Comparison of ENCODE assay signal across 10 cellular contexts in genomic region chr1:109502368-109502851, GRCh38. TPM values are rescaled to one million over a fixed set of nuclear protein-coding genes. Genes with fewer than 3 reads are reported as not detected.
DNase-seq lines count a peak whose midpoint lies in the region; ATAC-seq, FAIRE-seq and TF ChIP-seq lines count a peak whose summit lies in the region.
"Had no signal": no experiment of that assay in that cellular context is flagged by ENCODE, and none has a peak within 500 bp of the region (broad histone marks: within the 10 kb centered on the region; RNA-seq: fewer than 3 reads in every experiment).

No MANE protein-coding gene starts in this region.

- H3K27ac Mint-ChIP-seq in stimulated activated memory B cell treated with anti-CD40 and anti-IgM and Interleukin-4, amounts not matched to agents 10 μg/mL and 1 μg/mL and 100 μg/mL, for 72 hours: no peak overlapping the region
- H3K27ac Mint-ChIP-seq: memory B cell had no signal

- peaks cover 4% of the 10 kb centered on the region; the same call in 1 of the 2 replicates for H3K79me2 ChIP-seq in Loucy (ENCODE audit: insufficient read depth, low read length)
- H3K79me2 ChIP-seq in K562 (ENCODE audit: control insufficient read depth, insufficient read depth, low read length): no peaks in the 10 kb centered on the region

- no peak for TF ChIP-seq RAD21 in K562 (CRISPR knock-in tag; conservative IDR thresholded peaks at IDR 0.05 in 1 of 2, IDR thresholded peaks at IDR 0.05 in 1 of 2)

- FAIRE-seq in K562 (lab: Jason Lieb, UNC): peak; percentile 78

- TF ChIP-seq CTCF in Loucy (conservative IDR thresholded peaks at IDR 0.05; ENCODE audit: low read length) (no peak), K562 (IDR thresholded peaks at IDR 0.05 in 2 of 3, conservative IDR thresholded peaks at IDR 0.05 in 1 of 3; ENCODE audit: insufficient read depth in 2 of 3, low read depth in 1 of 3, low read length in 3 of 3) (no peak)

- in situ Hi-C loops in K562 (cut with MboI): no loop called here

- H3K27me3 Mint-ChIP-seq in stimulated activated memory B cell treated with anti-CD40 and anti-IgM and Interleukin-4, amounts not matched to agents 10 μg/mL and 1 μg/mL and 100 μg/mL, for 72 hours: no peaks in the 10 kb centered on the region
- H3K27me3 Mint-ChIP-seq: brain, memory B cell had no signal

- H3K36me3 ChIP-seq in Loucy (ENCODE audit: insufficient read depth, low read length) (no peaks in the 10 kb centered on the region; the same call in 1 of the 2 replicates), K562 (ENCODE audit: control insufficient read depth, insufficient read depth, low read length) (peaks cover 9% of the 10 kb centered on the region; the same call in 1 of the 3 replicates)

- peak; percentile 42 for DNase-seq in activated CD4-positive, alpha-beta T cell treated with anti-CD3 and anti-CD28 coated beads for 48 hours
- peak in 2 of 4 experiments; percentile 45 to 61 for DNase-seq in K562 (ENCODE audit: extremely low read depth in 1 of 4, low spot score in 3 of 4)
- DNase-seq in stimulated activated naive CD4-positive, alpha-beta T cell treated with Interleukin-2 at 50 U/mL for 16 hours (lab: John Stamatoyannopoulos, UW): peak; percentile 38
- DNase-seq in HEK293T (ENCODE audit: extremely low spot score): no peak
- DNase-seq in HCEC 1CT: no peak
- DNase-seq: hippocampal formation had no signal

- WGBS in K562 (ENCODE audit: insufficient coverage, low coverage, missing lambda C conversion rate): 45% methylated on average over 3 of the region's 3 CpGs

- H3K27ac ChIP-seq in K562 (ENCODE audit: extremely low read depth, low read depth, low read length): no peak overlapping the region

- peaks cover 34% of the 10 kb centered on the region for H3K4me1 ChIP-seq in Loucy (ENCODE audit: insufficient read depth, low read length, poor library complexity, severe bottlenecking)
- peaks cover 12 to 31% of the 10 kb centered on the region in 2 experiments for H3K4me1 ChIP-seq in K562 (replicated peaks in 1 of 2; ENCODE audit: control insufficient read depth in 2 of 2, insufficient read depth in 2 of 2, low read length in 2 of 2)

- peaks cover 10% of the 10 kb centered on the region for H3K36me3 Mint-ChIP-seq in stimulated activated memory B cell treated with anti-CD40 and anti-IgM and Interleukin-4, amounts not matched to agents 10 μg/mL and 1 μg/mL and 100 μg/mL, for 72 hours
- H3K36me3 Mint-ChIP-seq: memory B cell had no signal

- H3K9me3 ChIP-seq in Loucy (ENCODE audit: insufficient read depth, low read depth, low read length) (no peaks in the 10 kb centered on the region), K562 (replicated peaks; ENCODE audit: control insufficient read depth, insufficient read depth, low read depth, low read length) (no peaks in the 10 kb centered on the region)

- POLR2A ChIA-PET in K562 (lab: Yijun Ruan, JAX): interaction anchor here (0.6 to 3.1 kb wide), 13 partner anchors 9 to 783 kb away, joined by 3 to 17 read pairs (median 3); partner anchors contain the start of genes CYB561D1 and GNAI3
- POLR2A ChIA-PET in HEK293T (lab: Yijun Ruan, JAX): no interaction called here

- H3F3A ChIP-seq in Loucy (ENCODE audit: low read depth): no peaks in the 10 kb centered on the region

- no peak for TF ChIP-seq POLR2A in K562 (conservative IDR thresholded peaks at IDR 0.05)

- H3K4me2 ChIP-seq in Loucy (ENCODE audit: low read depth, low read length, poor library complexity, severe bottlenecking) (peak overlapping the region; percentile 58), K562 (ENCODE audit: insufficient read depth, low read length) (no peak overlapping the region)

- H4K20me1 ChIP-seq in Loucy (ENCODE audit: insufficient read depth, low read length, poor library complexity, severe bottlenecking): no peaks in the 10 kb centered on the region
- 0 out of 2 replicates have a peak, but pooled peaks cover 2% of the 10 kb centered on the region for H4K20me1 ChIP-seq in K562 (replicated peaks; ENCODE audit: control insufficient read depth, insufficient read depth, low read length)

- TF ChIP-seq EP300 in K562 (IDR thresholded peaks at IDR 0.05; ENCODE audit: low read length): no peak

- H3K4me3 Mint-ChIP-seq in stimulated activated memory B cell treated with anti-CD40 and anti-IgM and Interleukin-4, amounts not matched to agents 10 μg/mL and 1 μg/mL and 100 μg/mL, for 72 hours: no peak overlapping the region
- H3K4me3 Mint-ChIP-seq: memory B cell had no signal

- H3K4me1 Mint-ChIP-seq in stimulated activated memory B cell treated with anti-CD40 and anti-IgM and Interleukin-4, amounts not matched to agents 10 μg/mL and 1 μg/mL and 100 μg/mL, for 72 hours: peaks cover 30% of the 10 kb centered on the region

- no TSS peak for BruUV-seq in K562 (replicated peaks; lab: Mats Ljungman, UMichigan)

- H3K27me3 ChIP-seq in Loucy (ENCODE audit: insufficient read depth, low read length, poor library complexity, severe bottlenecking): no peaks in the 10 kb centered on the region
- peaks cover 1 to 10% of the 10 kb centered on the region in 2 experiments; a peak in 4 of 5 replicates for H3K27me3 ChIP-seq in K562 (ENCODE audit: control insufficient read depth in 2 of 2, insufficient read depth in 2 of 2, low read length in 2 of 2)

- H3K9me3 Mint-ChIP-seq in stimulated activated memory B cell treated with anti-CD40 and anti-IgM and Interleukin-4, amounts not matched to agents 10 μg/mL and 1 μg/mL and 100 μg/mL, for 72 hours: no peaks in the 10 kb centered on the region
- H3K9me3 Mint-ChIP-seq: brain, memory B cell had no signal

- no peaks in the 10 kb centered on the region for H3K9me2 ChIP-seq in Loucy (replicated peaks; ENCODE audit: low read depth, low read length)

- intact Hi-C loops in K562 (cut with micrococcal nuclease): no loop called here

- CTCF ChIA-PET in K562 (lab: Yijun Ruan, JAX; ENCODE audit: low intra/inter-chr PET ratio) (interaction anchor here (0.6 to 6.4 kb wide), 2 partner anchors 29 to 343 kb away, joined by 3 to 84 read pairs; no protein-coding TSS in a partner anchor), HEK293T (lab: Yijun Ruan, JAX) (interaction anchor here (1.5 kb wide), 1 partner anchor 12 kb away, joined by 4 read pairs; no protein-coding TSS in a partner anchor)

- H3K4me3 ChIP-seq in Loucy (ENCODE audit: low read length, poor library complexity, severe bottlenecking): peak overlapping the region; percentile 21
- no peak overlapping the region for H3K4me3 ChIP-seq in K562

- H2AFZ ChIP-seq in Loucy (ENCODE audit: low read length): no peak overlapping the region
- no peak overlapping the region for H2AFZ ChIP-seq in K562 (ENCODE audit: low read depth, low read length)

- ATAC-seq in K562: peak; percentile 39
- ATAC-seq in stimulated activated memory B cell treated with anti-CD40 and anti-IgM and Interleukin-4, amounts not matched to agents 10 μg/mL and 1 μg/mL and 100 μg/mL, for 72 hours: no peak

- H3K9ac ChIP-seq in Loucy (ENCODE audit: low read depth, low read length, poor library complexity, severe bottlenecking) (peak overlapping the region; percentile 30), K562 (ENCODE audit: insufficient read depth in 1 of 2, low read depth in 2 of 2, low read length in 2 of 2) (no peak overlapping the region)

- H3K9me1 ChIP-seq in K562 (ENCODE audit: control insufficient read depth, insufficient read depth, low read length): no peaks in the 10 kb centered on the region

RNA-seq across cellular contexts. Expression of gene AMIGO1, which starts 7.1 kb away (rescaled TPM):
- 0.69 and 0.83 TPM in 2 replicates for total RNA-seq in K562 (2011; cell fraction: chromatin; rRNA removed; ENCODE audit: low replicate concordance)
- 0.39 and 0.83 TPM in 2 replicates for total RNA-seq in K562 (2011; cell fraction: nucleolus; rRNA removed)
- 1.0 and 1.2 TPM in 2 replicates for total RNA-seq in K562 (2011; cell fraction: nucleoplasm; rRNA removed)
- total RNA-seq in K562 (2014; rRNA removed): 0.78 and 1.00 TPM in 2 replicates
- total RNA-seq in K562 (2014; rRNA removed; fragmentation: Illumina TruSeq; extraction: Trizol): 0.67 and 0.69 TPM in 2 replicates
- total RNA-seq in K562 (2015; rRNA removed; fragmentation: Illumina TruSeq; extraction: Trizol): 0.53 and 0.54 TPM in 2 replicates
- total RNA-seq in K562 (2021): 0.72 and 1.0 TPM in 2 replicates
- 0.33 and 0.46 TPM in 2 replicates for polyA plus RNA-seq in K562 (2011; rRNA removed)
- polyA plus RNA-seq in K562 (2011; cell fraction: cytosol; rRNA removed): 0.50 and 0.70 TPM in 2 replicates
- 0.46 and 0.54 TPM in 2 replicates for polyA plus RNA-seq in K562 (2011; cell fraction: nucleus; rRNA removed)
- 0.68 and 0.84 TPM in 2 replicates for polyA plus RNA-seq in K562 (2012)
- 0.76 and 0.83 TPM in 2 replicates for polyA plus RNA-seq in K562 (2014; fragmentation: Illumina TruSeq; extraction: Trizol)
- polyA plus RNA-seq in K562 (2014; fragmentation: Nextera tagmentation; extraction: Ambion mirVana): under 1 TPM; 0.24 to 0.31 TPM
- polyA plus RNA-seq in K562 (2014; rRNA removed): 0.45 and 0.71 TPM in 2 replicates
- polyA minus RNA-seq in K562 (2011; rRNA and poly(A)+ RNA removed): 0.39 and 0.56 TPM in 2 replicates
- polyA minus RNA-seq in K562 (2011; cell fraction: cytosol; rRNA and poly(A)+ RNA removed): 0.36 and 0.48 TPM in 2 replicates
- 0.27 and 0.67 TPM in 2 replicates for polyA minus RNA-seq in K562 (2011; cell fraction: nucleus; rRNA and poly(A)+ RNA removed)

RNA-seq across cellular contexts. Expression of gene CYB561D1, which starts 8.5 kb away (rescaled TPM):
- 10.5 and 21.1 TPM in 2 replicates for total RNA-seq in K562 (2011; cell fraction: chromatin; rRNA removed; ENCODE audit: low replicate concordance)
- total RNA-seq in K562 (2011; cell fraction: nucleolus; rRNA removed): 13.8 and 15.2 TPM in 2 replicates
- 15.0 and 15.6 TPM in 2 replicates for total RNA-seq in K562 (2011; cell fraction: nucleoplasm; rRNA removed)
- total RNA-seq in K562 (2014; rRNA removed) (1.8 and 2.6 TPM in 2 replicates), K562 (2014; rRNA removed; fragmentation: Illumina TruSeq; extraction: Trizol) (2.6 and 3.2 TPM in 2 replicates), K562 (2015; rRNA removed; fragmentation: Illumina TruSeq; extraction: Trizol) (3.1 and 3.5 TPM in 2 replicates), K562 (2021) (5.9 and 7.2 TPM in 2 replicates)
- polyA plus RNA-seq in K562 (2011; rRNA removed) (6.8 and 8.7 TPM in 2 replicates), K562 (2014; fragmentation: Illumina TruSeq; extraction: Trizol) (4.0 and 4.6 TPM in 2 replicates), K562 (2014; fragmentation: Nextera tagmentation; extraction: Ambion mirVana) (under 1 TPM; 0.71 to 0.72 TPM), K562 (2014; rRNA removed) (4.9 and 5.5 TPM in 2 replicates)
- 9.0 and 11.4 TPM in 2 replicates for polyA plus RNA-seq in K562 (2011; cell fraction: cytosol; rRNA removed)
- 13.7 and 16.3 TPM in 2 replicates for polyA plus RNA-seq in K562 (2011; cell fraction: nucleus; rRNA removed)
- polyA plus RNA-seq in K562 (2012): 5.5 and 9.8 TPM in 2 replicates
- polyA minus RNA-seq in K562 (2011; rRNA and poly(A)+ RNA removed): 3.8 and 4.1 TPM in 2 replicates
- polyA minus RNA-seq in K562 (2011; cell fraction: cytosol; rRNA and poly(A)+ RNA removed): 2.4 and 2.7 TPM in 2 replicates
- polyA minus RNA-seq in K562 (2011; cell fraction: nucleus; rRNA and poly(A)+ RNA removed): 5.5 and 8.4 TPM in 2 replicates

RNA-seq across cellular contexts. Expression of gene ATXN7L2, which starts 18.7 kb away (rescaled TPM):
- total RNA-seq in K562 (2011; cell fraction: chromatin; rRNA removed; ENCODE audit: low replicate concordance): 13.4 and 39.5 TPM in 2 replicates
- total RNA-seq in K562 (2011; cell fraction: nucleolus; rRNA removed): 28.8 and 32.7 TPM in 2 replicates
- total RNA-seq in K562 (2011; cell fraction: nucleoplasm; rRNA removed): 14.5 and 23.4 TPM in 2 replicates
- total RNA-seq in K562 (2014; rRNA removed): 6.3 and 10.4 TPM in 2 replicates
- 1.9 and 2.3 TPM in 2 replicates for total RNA-seq in K562 (2014; rRNA removed; fragmentation: Illumina TruSeq; extraction: Trizol)
- 4.4 and 5.8 TPM in 2 replicates for total RNA-seq in K562 (2015; rRNA removed; fragmentation: Illumina TruSeq; extraction: Trizol)
- total RNA-seq in K562 (2021): 9.4 and 10.0 TPM in 2 replicates
- 3.1 and 5.9 TPM in 2 replicates for polyA plus RNA-seq in K562 (2011; rRNA removed)
- polyA plus RNA-seq in K562 (2011; cell fraction: cytosol; rRNA removed): 4.0 and 11.5 TPM in 2 replicates
- polyA plus RNA-seq in K562 (2011; cell fraction: nucleus; rRNA removed): 23.4 and 48.0 TPM in 2 replicates
- 5.9 and 6.8 TPM in 2 replicates for polyA plus RNA-seq in K562 (2012)
- 7.1 and 8.5 TPM in 2 replicates for polyA plus RNA-seq in K562 (2014; fragmentation: Illumina TruSeq; extraction: Trizol)
- under 1 TPM; 0.21 to 0.56 TPM for polyA plus RNA-seq in K562 (2014; fragmentation: Nextera tagmentation; extraction: Ambion mirVana)
- polyA plus RNA-seq in K562 (2014; rRNA removed): 10.4 and 11.1 TPM in 2 replicates
- polyA minus RNA-seq in K562 (2011; rRNA and poly(A)+ RNA removed): 2.4 and 3.5 TPM in 2 replicates
- 2.6 and 4.1 TPM in 2 replicates for polyA minus RNA-seq in K562 (2011; cell fraction: cytosol; rRNA and poly(A)+ RNA removed)
- polyA minus RNA-seq in K562 (2011; cell fraction: nucleus; rRNA and poly(A)+ RNA removed): 13.1 and 13.6 TPM in 2 replicates

RNA-seq across cellular contexts. Expression of gene SYPL2, which starts 36.1 kb away (rescaled TPM):
- total RNA-seq in K562 (2011; cell fraction: chromatin; rRNA removed; ENCODE audit: low replicate concordance): 0.19 and 0.21 TPM in 2 replicates
- total RNA-seq in K562 (2011; cell fraction: nucleolus; rRNA removed): 0.17 TPM in 1 of 2 replicates, not detected in the other
- total RNA-seq in K562 (2011; cell fraction: nucleoplasm; rRNA removed): 0.15 and 0.46 TPM in 2 replicates
- 0.04 and 0.05 TPM in 2 replicates for total RNA-seq in K562 (2014; rRNA removed)
- total RNA-seq in K562 (2014; rRNA removed; fragmentation: Illumina TruSeq; extraction: Trizol): 0.03 TPM in 1 of 2 replicates, not detected in the other
- total RNA-seq in K562 (2015; rRNA removed; fragmentation: Illumina TruSeq; extraction: Trizol): 0.07 and 0.08 TPM in 2 replicates
- total RNA-seq in K562 (2021): 0.20 and 0.22 TPM in 2 replicates
- 0.03 TPM in 2 replicates for polyA plus RNA-seq in K562 (2011; rRNA removed)
- 0.06 and 0.07 TPM in 2 replicates for polyA plus RNA-seq in K562 (2011; cell fraction: cytosol; rRNA removed)
- 0.08 and 0.24 TPM in 2 replicates for polyA plus RNA-seq in K562 (2011; cell fraction: nucleus; rRNA removed)
- 0.04 and 0.13 TPM in 2 replicates for polyA plus RNA-seq in K562 (2012)
- polyA plus RNA-seq in K562 (2014; fragmentation: Illumina TruSeq; extraction: Trizol): 0.12 and 0.35 TPM in 2 replicates
- under 1 TPM in 1 of 2 experiments, not detected in 1; 0.03 TPM for polyA plus RNA-seq in K562 (2014; fragmentation: Nextera tagmentation; extraction: Ambion mirVana)
- polyA plus RNA-seq in K562 (2014; rRNA removed): 0.20 and 0.31 TPM in 2 replicates
- polyA minus RNA-seq in K562 (2011; rRNA and poly(A)+ RNA removed): 0.03 and 0.11 TPM in 2 replicates
- polyA minus RNA-seq in K562 (2011; cell fraction: cytosol; rRNA and poly(A)+ RNA removed): not detected in 2 replicates
- polyA minus RNA-seq in K562 (2011; cell fraction: nucleus; rRNA and poly(A)+ RNA removed): not detected in 2 replicates

RNA-seq across cellular contexts. Expression of gene GPR61, which starts 37.3 kb away (rescaled TPM):
- not detected in 2 replicates for total RNA-seq in K562 (2011; cell fraction: chromatin; rRNA removed; ENCODE audit: low replicate concordance)
- total RNA-seq in K562 (2011; cell fraction: nucleolus; rRNA removed): under 0.01 TPM in 1 of 2 replicates, not detected in the other
- total RNA-seq in K562 (2011; cell fraction: nucleoplasm; rRNA removed): 0.29 TPM in 1 of 2 replicates, not detected in the other
- total RNA-seq in K562 (2014; rRNA removed): not detected in 2 replicates
- total RNA-seq in K562 (2014; rRNA removed; fragmentation: Illumina TruSeq; extraction: Trizol): 0.04 TPM in 1 of 2 replicates, not detected in the other
- total RNA-seq in K562 (2015; rRNA removed; fragmentation: Illumina TruSeq; extraction: Trizol): 0.15 TPM in 1 of 2 replicates, not detected in the other
- total RNA-seq in K562 (2021): not detected in 2 replicates
- 0.15 TPM in 1 of 2 replicates, not detected in the other for polyA plus RNA-seq in K562 (2011; rRNA removed)
- polyA plus RNA-seq in K562 (2011; cell fraction: cytosol; rRNA removed): 0.01 TPM in 1 of 2 replicates, not detected in the other
- not detected in 2 replicates for polyA plus RNA-seq in K562 (2011; cell fraction: nucleus; rRNA removed)
- polyA plus RNA-seq in K562 (2012): 0.90 and 1.3 TPM in 2 replicates
- polyA plus RNA-seq in K562 (2014; fragmentation: Illumina TruSeq; extraction: Trizol): not detected in 2 replicates
- 1 to 10 TPM in 1 of 2 experiments, under 1 TPM in 1; 0.65 to 1.1 TPM for polyA plus RNA-seq in K562 (2014; fragmentation: Nextera tagmentation; extraction: Ambion mirVana)
- 0.25 TPM in 1 of 2 replicates, not detected in the other for polyA plus RNA-seq in K562 (2014; rRNA removed)
- polyA minus RNA-seq in K562 (2011; rRNA and poly(A)+ RNA removed): 0.28 and 0.54 TPM in 2 replicates
- polyA minus RNA-seq in K562 (2011; cell fraction: cytosol; rRNA and poly(A)+ RNA removed): not detected in 2 replicates
- polyA minus RNA-seq in K562 (2011; cell fraction: nucleus; rRNA and poly(A)+ RNA removed): 0.89 TPM in 1 of 2 replicates, not detected in the other

Comparison
In these comparisons a context has a peak if more than half of its experiments do, and no peak if none do; other contexts are left out.
1. DNase-seq: peak in activated CD4-positive, alpha-beta T cell treated with anti-CD3 and anti-CD28 coated beads for 48 hours (single experiment) and stimulated activated naive CD4-positive, alpha-beta T cell treated with Interleukin-2 at 50 U/mL for 16 hours (single experiment); none in HEK293T (single experiment) and HCEC 1CT (single experiment).